Comparison of ENCODE assay signal across 1 cellular context in genomic region chr13:26050568-26051230, GRCh38.
TF ChIP-seq lines count a peak whose summit lies in the region.

No MANE protein-coding gene starts in this region.

TF ChIP-seq in HepG2, 621 proteins besides CTCF, POLR2A, EP300 and RAD21:
- TF ChIP-seq SP5 (CRISPR knock-in tag; IDR thresholded peaks at IDR 0.05; ENCODE audit: borderline replicate concordance, low read depth), result no peak
- TF ChIP-seq KDM4B (CRISPR knock-in tag; IDR thresholded peaks at IDR 0.05), result no peak
- no peak for TF ChIP-seq RARA (CRISPR knock-in tag; IDR thresholded peaks at IDR 0.05)
- no peak for TF ChIP-seq RNF2 (conservative IDR thresholded peaks at IDR 0.05; ENCODE audit: low read depth)
